8 cellular contexts compared by ENCODE assay signal in genomic region chr13:99501952-99502310, GRCh38. TPM values are rescaled to one million over a fixed set of nuclear protein-coding genes. Genes with fewer than 3 reads are reported as not detected.
A peak's percentile ranks its signal among the peaks of the same experiment; 100 is the strongest.
DNase-seq lines count a peak whose midpoint lies in the region; ATAC-seq and TF ChIP-seq lines count a peak whose summit lies in the region.

No MANE protein-coding gene starts in this region.

- POLR2A ChIA-PET in MCF 10A (lab: Yijun Ruan, JAX): interaction anchor here (0.6 to 5.9 kb wide), 14 partner anchors 9 to 1524 kb away, joined by 3 to 42 read pairs (median 4); partner anchors contain the start of gene CLYBL

- no peaks in the 10 kb centered on the region for H3K27me3 Mint-ChIP-seq in MCF 10A (ENCODE audit: insufficient read depth, unreplicated experiment)

- peak overlapping the region; percentile 83 for H3K27ac Mint-ChIP-seq in MCF 10A (ENCODE audit: low read depth, unreplicated experiment)

- peak overlapping the region; percentile 90 for H3K4me3 Mint-ChIP-seq in MCF 10A (ENCODE audit: unreplicated experiment)

- intact Hi-C loops in MCF 10A (cut with micrococcal nuclease): no loop called here

- peaks cover 12% of the 10 kb centered on the region for H3K36me3 Mint-ChIP-seq in MCF 10A (ENCODE audit: insufficient read depth, unreplicated experiment)

- CTCF ChIA-PET in MCF 10A (lab: Yijun Ruan, JAX): interaction anchor here (0.6 to 1.8 kb wide), 7 partner anchors 11 to 65 kb away, joined by 3 to 8 read pairs (median 5); no protein-coding TSS in a partner anchor

- ATAC-seq in GM18520 (IDR thresholded peaks at IDR 0.05; ENCODE audit: unreplicated experiment): no peak
- ATAC-seq in HG02571 (IDR thresholded peaks at IDR 0.05; ENCODE audit: unreplicated experiment): no peak

- no peak for TF ChIP-seq CTCF in MCF 10A (IDR thresholded peaks at IDR 0.05; ENCODE audit: unreplicated experiment)

- DNase-seq in DMS53 (lab: John Stamatoyannopoulos, UW) (peak; percentile 28), DMS53 treated with DMSO at 0.1 percent for 48 hours (lab: John Stamatoyannopoulos, UW; ENCODE audit: unreplicated experiment) (no peak), RPMI7951 (ENCODE audit: low read depth) (peak; percentile 10), MCF 10A (ENCODE audit: unreplicated experiment) (no peak), left kidney (ENCODE audit: low read depth, low spot score) (peak; percentile 69), substantia nigra (lab: John Stamatoyannopoulos, UW) (peak in 4 of 49 donors; percentile 15 to 38 (median 28))

- BruUV-seq in MCF 10A (replicated peaks; lab: Mats Ljungman, UMichigan): no TSS peak

- peak overlapping the region; percentile 84 for H3K27ac ChIP-seq in substantia nigra (ENCODE audit: low read depth, low read length, poor library complexity, severe bottlenecking)

- no peaks in the 10 kb centered on the region for H3K9me3 Mint-ChIP-seq in MCF 10A (ENCODE audit: unreplicated experiment)

- H3K4me1 Mint-ChIP-seq in MCF 10A (ENCODE audit: insufficient read depth, unreplicated experiment): peaks cover 33% of the 10 kb centered on the region

RNA-seq across cellular contexts. Expression of gene TM9SF2, which starts 0.7 kb away (rescaled TPM):
- 145 and 166 TPM in 2 replicates for total RNA-seq in RPMI7951 (2014; rRNA removed; shearing (Covaris generic))
- total RNA-seq in MCF 10A (2022): 71.1 and 77.0 TPM in 2 replicates

Comparison
In these comparisons a context has a peak if more than half of its experiments do, and no peak if none do; other contexts are left out.
1. DNase-seq: peak in DMS53 (single experiment), RPMI7951 (single experiment) and left kidney (single experiment); none in DMS53 treated with DMSO at 0.1 percent for 48 hours (single experiment) and MCF 10A (single experiment).